ENCODE assay signal across 12 cellular contexts in the genomic region with DNA sequence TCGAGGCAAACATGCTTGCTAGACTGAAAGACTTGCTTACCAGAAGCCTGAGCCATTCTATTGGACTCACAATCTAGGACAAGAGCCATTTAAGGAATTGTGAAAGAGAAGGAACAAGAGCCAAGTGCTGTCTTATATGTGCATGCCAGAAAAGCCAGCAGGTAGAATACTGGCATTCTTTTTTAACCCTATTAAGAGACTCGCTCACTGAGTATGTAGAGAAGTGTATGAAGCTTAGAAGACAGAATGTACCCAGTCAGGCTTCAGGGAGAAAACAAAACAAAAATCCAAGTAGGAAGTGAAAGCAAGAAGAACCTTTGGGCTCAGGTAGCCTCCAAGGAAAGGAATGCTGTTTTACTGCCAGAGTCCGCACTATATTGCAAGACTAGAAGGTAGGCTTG.
DNase-seq lines count a peak whose midpoint lies in the region; ATAC-seq and TF ChIP-seq lines count a peak whose summit lies in the region.
"Had no signal": no experiment of that assay in that cellular context is flagged by ENCODE, and none has a peak within 500 bp of the region (broad histone marks: within the 10 kb centered on the region; RNA-seq: fewer than 3 reads in every experiment).

No MANE protein-coding gene starts in this region.

- H3K4me3 ChIP-seq in RWPE2 (ENCODE audit: severe bottlenecking), result no peak overlapping the region
- H3K4me3 ChIP-seq in colonic mucosa, result no peak overlapping the region
- no peak overlapping the region for H3K4me3 ChIP-seq in kidney epithelial cell (ENCODE audit: low read depth, low read length)
- no peak overlapping the region for H3K4me3 ChIP-seq in skin epidermis

- H3K4me1 ChIP-seq in RWPE2 (ENCODE audit: insufficient read depth, poor library complexity, severe bottlenecking), result peaks cover 29% of the 10 kb centered on the region
- H3K4me1 ChIP-seq in colonic mucosa, result no peaks in the 10 kb centered on the region

- intact Hi-C loops in colonic mucosa (cut with DNase I), result no loop called here

- no peaks in the 10 kb centered on the region for H3K27me3 ChIP-seq in RWPE2 (ENCODE audit: insufficient read depth, poor library complexity, severe bottlenecking)
- no peaks in the 10 kb centered on the region for H3K27me3 ChIP-seq in colonic mucosa
- no peaks in the 10 kb centered on the region for H3K27me3 ChIP-seq in kidney epithelial cell (ENCODE audit: control insufficient read depth, insufficient read depth, low read length)

- ATAC-seq in RWPE2 (ENCODE audit: low read depth), result peak; percentile 51
- ATAC-seq in GM21423 (IDR thresholded peaks at IDR 0.05; ENCODE audit: unreplicated experiment), result no peak
- no peak for ATAC-seq in HG03354 (IDR thresholded peaks at IDR 0.05; ENCODE audit: poor library complexity, severe bottlenecking, unreplicated experiment)

- no peaks in the 10 kb centered on the region for H3K9me3 ChIP-seq in RWPE2 (ENCODE audit: severe bottlenecking)
- H3K9me3 ChIP-seq in colonic mucosa, result no peaks in the 10 kb centered on the region

- H3K36me3 ChIP-seq in RWPE2 (ENCODE audit: low read depth), result peaks cover 65% of the 10 kb centered on the region
- H3K36me3 ChIP-seq in colonic mucosa, result no peaks in the 10 kb centered on the region
- H3K36me3 ChIP-seq in kidney epithelial cell (ENCODE audit: control insufficient read depth, insufficient read depth, low read length), result peaks cover 1% of the 10 kb centered on the region

- TF ChIP-seq CTCF in RWPE2 (IDR thresholded peaks at IDR 0.05; ENCODE audit: poor library complexity, severe bottlenecking), result no peak
- TF ChIP-seq CTCF in colonic mucosa (IDR thresholded peaks at IDR 0.05), result no peak
- TF ChIP-seq CTCF in kidney epithelial cell (IDR thresholded peaks at IDR 0.05; ENCODE audit: insufficient read depth, low read length, poor library complexity, severe bottlenecking), result no peak

- H3K27ac ChIP-seq in RWPE2 (ENCODE audit: poor library complexity, severe bottlenecking) (peak overlapping the region; percentile 65), colonic mucosa (peak overlapping the region; percentile 10), skin epidermis (peak overlapping the region in 11 of 21 experiments; percentile 5 to 64 (median 33))

- no peak for DNase-seq in RWPE2 (ENCODE audit: low spot score)
- DNase-seq in colonic mucosa, result no peak
- DNase-seq in kidney epithelial cell (ENCODE audit: low read depth), result peak; percentile 54
- no peak for DNase-seq in NCI-H510A treated with DMSO at 0.1 percent for 48 hours (lab: John Stamatoyannopoulos, UW)
- DNase-seq in NCI-H1048 (lab: John Stamatoyannopoulos, UW), result no peak
- DNase-seq: activated CD4-positive, alpha-beta memory T cell treated with anti-CD3 and anti-CD28 coated beads, Interleukin-2, amount 10 ng/mL, durations not matched to agents 7 days and 5 days; activated naive CD4-positive, alpha-beta T cell treated with anti-CD3 and anti-CD28 coated beads, Interleukin-2, amount 50 U/mL, for 16 hours; NCI-H1417; T-helper 2 cell had no signal

- no peak overlapping the region for H3K9ac ChIP-seq in colonic mucosa (ENCODE audit: low read depth in 2 of 2, low read length in 2 of 2)

Comparison
In these comparisons a context has a peak if more than half of its experiments do, and no peak if none do; other contexts are left out.
1. H3K27ac ChIP-seq: peak in every context shown above with its lines; median percentile 65 in RWPE2; 33 in skin epidermis; 10 in colonic mucosa.